In the genomic region with DNA sequence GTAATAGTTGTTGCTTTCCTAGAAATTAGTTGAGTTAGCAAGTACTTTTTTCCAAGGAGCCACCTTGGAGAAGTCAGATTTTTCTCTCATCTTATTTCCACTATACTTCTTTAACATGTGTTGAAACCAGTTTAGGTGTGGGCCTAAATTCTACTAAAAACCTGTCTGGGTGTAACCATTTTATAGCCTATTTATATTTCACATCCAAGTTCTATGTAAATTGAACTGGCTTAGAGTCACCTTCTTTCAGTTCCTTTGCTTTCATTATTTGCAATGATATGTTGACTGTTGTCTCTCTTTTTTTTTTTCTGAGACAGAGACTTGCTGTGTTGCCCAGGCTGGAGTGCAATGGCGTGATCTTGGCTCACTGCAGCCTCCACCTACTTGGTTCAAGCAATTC, we compare ENCODE assay signal across 21 cellular contexts.
"Had no signal": no experiment of that assay in that cellular context is flagged by ENCODE, and none has a peak within 500 bp of the region (broad histone marks: within the 10 kb centered on the region; RNA-seq: fewer than 3 reads in every experiment).

No MANE protein-coding gene starts in this region.

- H3K36me3 ChIP-seq: breast epithelium, WERI-Rb-1 had no signal

- H3K4me1 Mint-ChIP-seq: activated CD4-positive, alpha-beta T cell treated with anti-CD3 and anti-CD28 coated beads for 36 hours; activated naive CD4-positive, alpha-beta T cell treated with anti-CD3 and anti-CD28 coated beads, Interleukin-2, amount 50 U/mL, for 24 hours had no signal

- H3K9me3 Mint-ChIP-seq: activated CD8-positive, alpha-beta T cell treated with anti-CD3 and anti-CD28 coated beads for 36 hours; activated naive CD4-positive, alpha-beta T cell treated with anti-CD3 and anti-CD28 coated beads, Interleukin-2, amount 50 U/mL, for 24 hours had no signal

- H3K27ac ChIP-seq: breast epithelium, SK-N-MC, WERI-Rb-1 had no signal

- H3K4me3 ChIP-seq: breast epithelium, SK-N-MC had no signal

- H3K9me3 ChIP-seq: breast epithelium had no signal

- DNase-seq: activated CD4-positive, alpha-beta T cell treated with anti-CD3 and anti-CD28 coated beads for 36 hours; activated CD8-positive, alpha-beta memory T cell treated with anti-CD3 and anti-CD28 coated beads, Interleukin-2, amount 50 U/mL, for 48 hours; activated CD8-positive, alpha-beta T cell treated with anti-CD3 and anti-CD28 coated beads for 36 hours; activated naive CD4-positive, alpha-beta T cell; activated T-cell treated with anti-CD3 and anti-CD28 coated beads, Interleukin-2, amount 50 U/mL, for 1 hour; aorta; IMR-90; NCI-H1048; NCI-H146; NCI-H187 treated with DMSO at 0.1 percent for 48 hours; NCI-H2081 treated with DMSO at 0.1 percent for 48 hours; NCI-H2171; NCI-H2227 treated with DMSO at 0.1 percent for 48 hours; NCI-H510A; NCI-H526 treated with DMSO at 0.1 percent for 48 hours; NCI-H82; T-helper 1 cell; WERI-Rb-1 had no signal

- H3K4me1 ChIP-seq: breast epithelium had no signal

- H3K27me3 ChIP-seq: breast epithelium had no signal

- H3K36me3 Mint-ChIP-seq: activated naive CD4-positive, alpha-beta T cell treated with anti-CD3 and anti-CD28 coated beads, Interleukin-2, amount 50 U/mL, for 24 hours had no signal

- H3K27ac Mint-ChIP-seq: activated CD4-positive, alpha-beta T cell treated with anti-CD3 and anti-CD28 coated beads for 36 hours; activated CD8-positive, alpha-beta T cell treated with anti-CD3 and anti-CD28 coated beads for 36 hours; activated naive CD4-positive, alpha-beta T cell treated with anti-CD3 and anti-CD28 coated beads, Interleukin-2, amount 50 U/mL, for 24 hours had no signal

- H3K4me3 Mint-ChIP-seq: activated CD4-positive, alpha-beta T cell treated with anti-CD3 and anti-CD28 coated beads for 36 hours; activated CD8-positive, alpha-beta T cell treated with anti-CD3 and anti-CD28 coated beads for 36 hours; activated naive CD4-positive, alpha-beta T cell treated with anti-CD3 and anti-CD28 coated beads, Interleukin-2, amount 50 U/mL, for 24 hours had no signal
